Comparison of ENCODE assay signal across 1 cellular context in genomic region chr10:102660891-102661613, GRCh38.
A peak's percentile ranks its signal among the peaks of the same experiment; 100 is the strongest.
TF ChIP-seq lines count a peak whose summit lies in the region.

No MANE protein-coding gene starts in this region.

TF ChIP-seq in K562, 482 proteins besides CTCF, POLR2A, EP300 and RAD21 (continues in another document):
- TF ChIP-seq ZNF395 (CRISPR knock-in tag; IDR thresholded peaks at IDR 0.05): no peak
- no peak for TF ChIP-seq ZNF324 (CRISPR knock-in tag; IDR thresholded peaks at IDR 0.05)
- peak; percentile 48 to 73; a peak in 3 of 4 replicates for TF ChIP-seq MAZ (CRISPR knock-in tag; conservative IDR thresholded peaks at IDR 0.05 in 1 of 2, IDR thresholded peaks at IDR 0.05 in 1 of 2)
- no peak for TF ChIP-seq TAF1 (IDR thresholded peaks at IDR 0.05; ENCODE audit: control insufficient read depth, extremely low read depth, insufficient read depth, low read length, severe bottlenecking)
- TF ChIP-seq NONO (IDR thresholded peaks at IDR 0.05; ENCODE audit: low read depth in 2 of 2, low read length in 1 of 2): no peak
- peak; percentile 97 for TF ChIP-seq TAF9B (IDR thresholded peaks at IDR 0.05; ENCODE audit: partially characterized antibody)
- no peak for TF ChIP-seq RFX1 (IDR thresholded peaks at IDR 0.05)
- no peak for TF ChIP-seq ZNF407 (IDR thresholded peaks at IDR 0.05; ENCODE audit: low read depth)
- no peak for TF ChIP-seq TSHZ1 (CRISPR knock-in tag; IDR thresholded peaks at IDR 0.05)
- no peak for TF ChIP-seq BMI1 (IDR thresholded peaks at IDR 0.05; ENCODE audit: low read length)
- TF ChIP-seq IRF2 (CRISPR knock-in tag; IDR thresholded peaks at IDR 0.05): no peak
- no peak for TF ChIP-seq RBM39 (optimal IDR thresholded peaks at IDR 0.05; ENCODE audit: low read depth, low read length)
- no peak for TF ChIP-seq MED1 (CRISPR knock-in tag; IDR thresholded peaks at IDR 0.05; ENCODE audit: borderline replicate concordance)
- no peak for TF ChIP-seq HDAC6 (IDR thresholded peaks at IDR 0.05; ENCODE audit: low read depth, low read length)
- TF ChIP-seq ZFP91 (CRISPR knock-in tag; IDR thresholded peaks at IDR 0.05): no peak
- no peak for TF ChIP-seq NFATC3 (IDR thresholded peaks at IDR 0.05)
- TF ChIP-seq PRMT5 (CRISPR knock-in tag; IDR thresholded peaks at IDR 0.05): no peak
- peak; percentile 73; the same call in 1 of the 2 replicates for TF ChIP-seq TCF7L2 (IDR thresholded peaks at IDR 0.05; ENCODE audit: low read depth, low read length)
- TF ChIP-seq PRDM10 (IDR thresholded peaks at IDR 0.05; ENCODE audit: partially characterized antibody): peak; percentile 22
- no peak for TF ChIP-seq KLF13 (tag; IDR thresholded peaks at IDR 0.05; ENCODE audit: borderline replicate concordance, low read depth)
- no peak for TF ChIP-seq EZH2 (IDR thresholded peaks at IDR 0.05; ENCODE audit: borderline replicate concordance, low read depth, low read length)
- no peak for TF ChIP-seq ARID3B (CRISPR knock-in tag; IDR thresholded peaks at IDR 0.05; ENCODE audit: borderline replicate concordance)
- TF ChIP-seq POU5F1 (IDR thresholded peaks at IDR 0.05; ENCODE audit: borderline replicate concordance, low read depth, low read length, partially characterized antibody): no peak
- TF ChIP-seq CHD1 (IDR thresholded peaks at IDR 0.05; ENCODE audit: low read length): no peak
- no peak for TF ChIP-seq MLX (CRISPR knock-in tag; conservative IDR thresholded peaks at IDR 0.05)
- TF ChIP-seq ZNF175 (CRISPR knock-in tag; IDR thresholded peaks at IDR 0.05; ENCODE audit: low read depth): no peak
- TF ChIP-seq DEAF1 (CRISPR knock-in tag; IDR thresholded peaks at IDR 0.05): no peak
- TF ChIP-seq GABPA (tag; conservative IDR thresholded peaks at IDR 0.05; ENCODE audit: low read depth): no peak
- TF ChIP-seq CBFA2T2 (conservative IDR thresholded peaks at IDR 0.05): peak; percentile 83
- no peak for TF ChIP-seq NEUROD1 (IDR thresholded peaks at IDR 0.05; ENCODE audit: borderline replicate concordance, low read depth, low read length, partially characterized antibody)
- TF ChIP-seq SIN3A (IDR thresholded peaks at IDR 0.05; ENCODE audit: borderline replicate concordance in 2 of 2, control insufficient read depth in 1 of 2, low read depth in 2 of 2, low read length in 2 of 2): 0 out of 4 replicates have a peak, but pooled peaks of 1 of the 2 experiments have one; percentile 30
- TF ChIP-seq KDM2B (CRISPR knock-in tag; IDR thresholded peaks at IDR 0.05): no peak
- peak; percentile 96 for TF ChIP-seq TFAP4 (CRISPR knock-in tag; IDR thresholded peaks at IDR 0.05; ENCODE audit: borderline replicate concordance)
